ENCODE assay signal across 6 cellular contexts in genomic region chr11:47233989-47234668, GRCh38. TPM values are rescaled to one million over a fixed set of nuclear protein-coding genes. Genes with fewer than 3 reads are reported as not detected.
DNase-seq lines count a peak whose midpoint lies in the region; TF ChIP-seq lines count a peak whose summit lies in the region.

No MANE protein-coding gene starts in this region.

- peak overlapping the region; percentile 24 to 83 (median 53) for H3K4me3 Mint-ChIP-seq in CD8-positive, alpha-beta memory T cell
- no peak overlapping the region for H3K4me3 Mint-ChIP-seq in type B pancreatic cell

- POLR2A ChIA-PET in CD8-positive, alpha-beta memory T cell (lab: Charles Lee): interaction anchor here (0.5 to 2.0 kb wide), 3 partner anchors 14 to 300 kb away, joined by 3 to 15 read pairs (median 3); partner anchors contain the start of genes ACP2 and DDB2

- no peaks in the 10 kb centered on the region for H3K9me3 Mint-ChIP-seq in CD8-positive, alpha-beta memory T cell
- H3K9me3 Mint-ChIP-seq in type B pancreatic cell: no peaks in the 10 kb centered on the region

- no peak for TF ChIP-seq EP300 in esophagus muscularis mucosa (IDR thresholded peaks at IDR 0.05)

- no peak overlapping the region for H3K27ac ChIP-seq in CD8-positive, alpha-beta memory T cell (ENCODE audit: low read depth, low read length)
- peak overlapping the region; percentile 20 to 70 (median 43) for H3K27ac ChIP-seq in esophagus muscularis mucosa (replicated peaks in 1 of 4)

- peaks cover 14 to 25% (median 24%) of the 10 kb centered on the region in 3 donors for H3K4me1 Mint-ChIP-seq in CD8-positive, alpha-beta memory T cell
- peaks cover 11% of the 10 kb centered on the region for H3K4me1 Mint-ChIP-seq in type B pancreatic cell (ENCODE audit: unreplicated experiment)

- no peaks in the 10 kb centered on the region for H3K9me3 ChIP-seq in CD8-positive, alpha-beta memory T cell (ENCODE audit: low read length)
- H3K9me3 ChIP-seq in esophagus muscularis mucosa: no peaks in the 10 kb centered on the region

- no peaks in the 10 kb centered on the region for H3K27me3 ChIP-seq in CD8-positive, alpha-beta memory T cell (ENCODE audit: insufficient read depth, low read length, poor library complexity, severe bottlenecking)
- H3K27me3 ChIP-seq in esophagus muscularis mucosa: no peaks in the 10 kb centered on the region

- DNase-seq in CD8-positive, alpha-beta memory T cell: peak in 1 of 5 donors; percentile 37
- peak; percentile 7 for DNase-seq in NCI-H774 (lab: John Stamatoyannopoulos, UW)
- DNase-seq in esophagus muscularis mucosa (ENCODE audit: extremely low spot score): no peak
- no peak for DNase-seq in type B pancreatic cell (ENCODE audit: extremely low spot score, unreplicated experiment)
- DNase-seq in stimulated activated CD4-positive, alpha-beta T cell treated with anti-CD3 and anti-CD28 coated beads, Interleukin-1b, Interleukin-23, amount 100 ng/mL, for 48 hours: no peak
- DNase-seq in activated CD8-positive, alpha-beta memory T cell treated with anti-CD3 and anti-CD28 coated beads, Interleukin-2, amount 50 U/mL, for 48 hours: no peak

- WGBS in esophagus muscularis mucosa: 53% methylated on average over 9 of the region's 11 CpGs

- H3K36me3 ChIP-seq in CD8-positive, alpha-beta memory T cell (ENCODE audit: insufficient read depth, low read length): peaks cover 2% of the 10 kb centered on the region
- H3K36me3 ChIP-seq in esophagus muscularis mucosa: peaks cover 12 to 69% (median 20%) of the 10 kb centered on the region in 4 donors

- H3K4me1 ChIP-seq in CD8-positive, alpha-beta memory T cell (ENCODE audit: insufficient read depth, low read length): peaks cover 17% of the 10 kb centered on the region
- peaks cover 11 to 17% (median 13%) of the 10 kb centered on the region in 4 donors for H3K4me1 ChIP-seq in esophagus muscularis mucosa

- no peak for TF ChIP-seq POLR2A in esophagus muscularis mucosa (IDR thresholded peaks at IDR 0.05; ENCODE audit: low read depth)

- TF ChIP-seq CTCF in esophagus muscularis mucosa (IDR thresholded peaks at IDR 0.05) (peak; percentile 16 to 32 (median 18)), type B pancreatic cell (conservative IDR thresholded peaks at IDR 0.05) (peak; percentile 32)

- intact Hi-C loops in esophagus muscularis mucosa (cut with DNase I): no loop called here

- H3K27me3 Mint-ChIP-seq in CD8-positive, alpha-beta memory T cell: no peaks in the 10 kb centered on the region
- H3K27me3 Mint-ChIP-seq in type B pancreatic cell: no peaks in the 10 kb centered on the region

- peak overlapping the region; percentile 75 to 95 (median 91) for H3K27ac Mint-ChIP-seq in CD8-positive, alpha-beta memory T cell
- no peak overlapping the region for H3K27ac Mint-ChIP-seq in type B pancreatic cell

- peaks cover 0 to 64% (median 11%) of the 10 kb centered on the region in 3 donors for H3K36me3 Mint-ChIP-seq in CD8-positive, alpha-beta memory T cell
- H3K36me3 Mint-ChIP-seq in type B pancreatic cell: peaks cover 24% of the 10 kb centered on the region

- CTCF ChIA-PET in CD8-positive, alpha-beta memory T cell (lab: Charles Lee): interaction anchor here (0.7 to 2.5 kb wide), 6 partner anchors 8 to 178 kb away, joined by 3 to 9 read pairs (median 4); no protein-coding TSS in a partner anchor

- H3K4me3 ChIP-seq in CD8-positive, alpha-beta memory T cell (ENCODE audit: low read length): peak overlapping the region; percentile 28
- H3K4me3 ChIP-seq in esophagus muscularis mucosa: peak overlapping the region in 2 of 4 donors; percentile 14 to 19

RNA-seq across cellular contexts. Expression of gene ACP2, which starts 14.5 kb away (rescaled TPM):
- total RNA-seq in CD8-positive, alpha-beta memory T cell: 10 to 100 TPM; 24.1 to 24.5 TPM
- polyA plus RNA-seq in CD8-positive, alpha-beta memory T cell: 14.6 TPM
- 10 to 100 TPM; 19.5 to 42.7 (median 28.6) TPM for total RNA-seq in esophagus muscularis mucosa
- 41.1 and 42.2 TPM in 2 replicates for total RNA-seq in type B pancreatic cell (ENCODE audit: low replicate concordance)

RNA-seq across cellular contexts. Expression of gene DDB2, which starts 19.4 kb away (rescaled TPM):
- total RNA-seq in CD8-positive, alpha-beta memory T cell: 100 to 1,000 TPM; 170 to 172 TPM
- 34.4 TPM for polyA plus RNA-seq in CD8-positive, alpha-beta memory T cell
- total RNA-seq in esophagus muscularis mucosa (10 to 100 TPM; 22.6 to 37.8 (median 25.4) TPM), type B pancreatic cell (ENCODE audit: low replicate concordance) (40.0 and 50.1 TPM in 2 replicates)

RNA-seq across cellular contexts. Expression of gene NR1H3, which starts 23.7 kb away (rescaled TPM):
- total RNA-seq in CD8-positive, alpha-beta memory T cell: 10 to 100 TPM in 1 of 2 experiments, 1 to 10 TPM in 1; 9.6 to 13.6 TPM
- 3.7 TPM for polyA plus RNA-seq in CD8-positive, alpha-beta memory T cell
- total RNA-seq in esophagus muscularis mucosa (10 to 100 TPM; 14.5 to 26.2 (median 18.1) TPM), type B pancreatic cell (ENCODE audit: low replicate concordance) (14.2 and 18.9 TPM in 2 replicates)

RNA-seq across cellular contexts. Expression of gene MADD, which starts 35.8 kb away (rescaled TPM):
- 10 to 100 TPM; 62.1 to 65.7 TPM for total RNA-seq in CD8-positive, alpha-beta memory T cell
- 30.5 TPM for polyA plus RNA-seq in CD8-positive, alpha-beta memory T cell
- total RNA-seq in esophagus muscularis mucosa (10 to 100 TPM; 27.8 to 35.4 (median 32.7) TPM), type B pancreatic cell (ENCODE audit: low replicate concordance) (41.1 and 47.7 TPM in 2 replicates)

RNA-seq across cellular contexts. Expression of gene PACSIN3, which starts 47.9 kb away (rescaled TPM):
- 1 to 10 TPM; 7.9 to 9.2 TPM for total RNA-seq in CD8-positive, alpha-beta memory T cell
- not detected for polyA plus RNA-seq in CD8-positive, alpha-beta memory T cell
- 10 to 100 TPM; 43.6 to 89.9 (median 56.0) TPM for total RNA-seq in esophagus muscularis mucosa
- total RNA-seq in type B pancreatic cell (ENCODE audit: low replicate concordance): 52.5 and 77.2 TPM in 2 replicates
